In the genomic region with DNA sequence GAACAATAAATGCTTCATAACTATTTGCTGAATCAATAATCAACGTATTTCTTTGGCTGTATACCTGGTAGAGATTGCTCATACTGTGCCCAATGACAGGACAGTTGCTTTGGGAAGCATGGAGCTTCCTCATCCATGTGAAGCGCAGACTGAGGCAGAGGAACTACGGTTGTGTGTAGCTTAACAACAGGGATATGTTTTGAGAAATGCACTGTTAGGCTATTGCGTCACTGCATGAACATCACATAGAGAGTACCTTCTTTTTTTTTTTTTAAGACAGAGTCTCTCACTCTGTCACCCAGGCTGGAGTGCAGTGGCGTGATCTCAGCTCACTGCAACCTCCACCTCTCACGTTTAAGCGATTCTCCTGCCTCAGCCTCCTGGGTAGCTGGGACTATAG, we compare ENCODE assay signal across 2 cellular contexts.
TF ChIP-seq lines count a peak whose summit lies in the region.

No MANE protein-coding gene starts in this region.

TF ChIP-seq in IMR-90, 13 proteins besides CTCF, POLR2A, EP300 and RAD21:
- TF ChIP-seq, protein P1, sequence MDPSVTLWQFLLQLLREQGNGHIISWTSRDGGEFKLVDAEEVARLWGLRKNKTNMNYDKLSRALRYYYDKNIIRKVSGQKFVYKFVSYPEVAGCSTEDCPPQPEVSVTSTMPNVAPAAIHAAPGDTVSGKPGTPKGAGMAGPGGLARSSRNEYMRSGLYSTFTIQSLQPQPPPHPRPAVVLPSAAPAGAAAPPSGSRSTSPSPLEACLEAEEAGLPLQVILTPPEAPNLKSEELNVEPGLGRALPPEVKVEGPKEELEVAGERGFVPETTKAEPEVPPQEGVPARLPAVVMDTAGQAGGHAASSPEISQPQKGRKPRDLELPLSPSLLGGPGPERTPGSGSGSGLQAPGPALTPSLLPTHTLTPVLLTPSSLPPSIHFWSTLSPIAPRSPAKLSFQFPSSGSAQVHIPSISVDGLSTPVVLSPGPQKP (IDR thresholded peaks at IDR 0.05; ENCODE audit: borderline replicate concordance, low read depth, low read length) = no peak
- peak; percentile 77 for TF ChIP-seq CEBPB (IDR thresholded peaks at IDR 0.05; ENCODE audit: low read depth, low read length)

TF ChIP-seq in K562, 482 proteins besides CTCF, POLR2A, EP300 and RAD21:
- TF ChIP-seq, protein P2, sequence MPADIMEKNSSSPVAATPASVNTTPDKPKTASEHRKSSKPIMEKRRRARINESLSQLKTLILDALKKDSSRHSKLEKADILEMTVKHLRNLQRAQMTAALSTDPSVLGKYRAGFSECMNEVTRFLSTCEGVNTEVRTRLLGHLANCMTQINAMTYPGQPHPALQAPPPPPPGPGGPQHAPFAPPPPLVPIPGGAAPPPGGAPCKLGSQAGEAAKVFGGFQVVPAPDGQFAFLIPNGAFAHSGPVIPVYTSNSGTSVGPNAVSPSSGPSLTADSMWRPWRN (IDR thresholded peaks at IDR 0.05; ENCODE audit: low read depth) = no peak
- TF ChIP-seq, protein P3, sequence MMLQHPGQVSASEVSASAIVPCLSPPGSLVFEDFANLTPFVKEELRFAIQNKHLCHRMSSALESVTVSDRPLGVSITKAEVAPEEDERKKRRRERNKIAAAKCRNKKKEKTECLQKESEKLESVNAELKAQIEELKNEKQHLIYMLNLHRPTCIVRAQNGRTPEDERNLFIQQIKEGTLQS (IDR thresholded peaks at IDR 0.05) = 0 out of 2 replicates have a peak, but pooled peaks have one; percentile 29
- TF ChIP-seq, protein P3 (CRISPR knock-in tag; conservative IDR thresholded peaks at IDR 0.05) = no peak
- TF ChIP-seq CHCHD3 (CRISPR knock-in tag; IDR thresholded peaks at IDR 0.05) (no peak), ZNF384 (IDR thresholded peaks at IDR 0.05; ENCODE audit: low read depth, low read length) (no peak), RBFOX2 (IDR thresholded peaks at IDR 0.05; ENCODE audit: low read depth, low read length) (no peak), PHF21A (IDR thresholded peaks at IDR 0.05; ENCODE audit: borderline replicate concordance, low read depth) (no peak), NR2C2 (CRISPR knock-in tag; IDR thresholded peaks at IDR 0.05) (no peak), NR2C2 (tag; IDR thresholded peaks at IDR 0.05) (no peak), STAT5A (IDR thresholded peaks at IDR 0.05; ENCODE audit: borderline replicate concordance, low read length) (no peak), CEBPB (tag; IDR thresholded peaks at IDR 0.05) (peak; percentile 80), NBN (IDR thresholded peaks at IDR 0.05; ENCODE audit: low read depth) (no peak), ZNF347 (CRISPR knock-in tag; IDR thresholded peaks at IDR 0.05; ENCODE audit: low read depth) (no peak), CEBPG (CRISPR knock-in tag; IDR thresholded peaks at IDR 0.05) (no peak), CEBPG (tag; conservative IDR thresholded peaks at IDR 0.05 in 1 of 2, IDR thresholded peaks at IDR 0.05 in 1 of 2) (peak in 1 of 2 experiments; percentile 41; a peak in 1 of 4 replicates), TBP (optimal IDR thresholded peaks at IDR 0.05; ENCODE audit: low read depth, low read length) (no peak), FOSL1 (tag; conservative IDR thresholded peaks at IDR 0.05) (no peak), ZNF274 (IDR thresholded peaks at IDR 0.05; ENCODE audit: borderline replicate concordance, low read depth, low read length) (no peak), ZNF561 (CRISPR knock-in tag; conservative IDR thresholded peaks at IDR 0.05) (no peak), ZNF263 (CRISPR knock-in tag; IDR thresholded peaks at IDR 0.05; ENCODE audit: borderline replicate concordance) (no peak), ZEB2 (IDR thresholded peaks at IDR 0.05) (no peak), BRD9 (IDR thresholded peaks at IDR 0.05; ENCODE audit: low read depth, partially characterized antibody) (no peak), SMAD2 (IDR thresholded peaks at IDR 0.05; ENCODE audit: low read depth, low read length) (no peak), ZNF354B (CRISPR knock-in tag; IDR thresholded peaks at IDR 0.05) (no peak)
- TF ChIP-seq, protein P4, sequence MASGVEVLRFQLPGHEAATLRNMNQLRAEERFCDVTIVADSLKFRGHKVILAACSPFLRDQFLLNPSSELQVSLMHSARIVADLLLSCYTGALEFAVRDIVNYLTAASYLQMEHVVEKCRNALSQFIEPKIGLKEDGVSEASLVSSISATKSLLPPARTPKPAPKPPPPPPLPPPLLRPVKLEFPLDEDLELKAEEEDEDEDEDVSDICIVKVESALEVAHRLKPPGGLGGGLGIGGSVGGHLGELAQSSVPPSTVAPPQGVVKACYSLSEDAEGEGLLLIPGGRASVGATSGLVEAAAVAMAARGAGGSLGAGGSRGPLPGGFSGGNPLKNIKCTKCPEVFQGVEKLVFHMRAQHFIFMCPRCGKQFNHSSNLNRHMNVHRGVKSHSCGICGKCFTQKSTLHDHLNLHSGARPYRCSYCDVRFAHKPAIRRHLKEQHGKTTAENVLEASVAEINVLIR (CRISPR knock-in tag; IDR thresholded peaks at IDR 0.05) = no peak
- TF ChIP-seq, protein P5, sequence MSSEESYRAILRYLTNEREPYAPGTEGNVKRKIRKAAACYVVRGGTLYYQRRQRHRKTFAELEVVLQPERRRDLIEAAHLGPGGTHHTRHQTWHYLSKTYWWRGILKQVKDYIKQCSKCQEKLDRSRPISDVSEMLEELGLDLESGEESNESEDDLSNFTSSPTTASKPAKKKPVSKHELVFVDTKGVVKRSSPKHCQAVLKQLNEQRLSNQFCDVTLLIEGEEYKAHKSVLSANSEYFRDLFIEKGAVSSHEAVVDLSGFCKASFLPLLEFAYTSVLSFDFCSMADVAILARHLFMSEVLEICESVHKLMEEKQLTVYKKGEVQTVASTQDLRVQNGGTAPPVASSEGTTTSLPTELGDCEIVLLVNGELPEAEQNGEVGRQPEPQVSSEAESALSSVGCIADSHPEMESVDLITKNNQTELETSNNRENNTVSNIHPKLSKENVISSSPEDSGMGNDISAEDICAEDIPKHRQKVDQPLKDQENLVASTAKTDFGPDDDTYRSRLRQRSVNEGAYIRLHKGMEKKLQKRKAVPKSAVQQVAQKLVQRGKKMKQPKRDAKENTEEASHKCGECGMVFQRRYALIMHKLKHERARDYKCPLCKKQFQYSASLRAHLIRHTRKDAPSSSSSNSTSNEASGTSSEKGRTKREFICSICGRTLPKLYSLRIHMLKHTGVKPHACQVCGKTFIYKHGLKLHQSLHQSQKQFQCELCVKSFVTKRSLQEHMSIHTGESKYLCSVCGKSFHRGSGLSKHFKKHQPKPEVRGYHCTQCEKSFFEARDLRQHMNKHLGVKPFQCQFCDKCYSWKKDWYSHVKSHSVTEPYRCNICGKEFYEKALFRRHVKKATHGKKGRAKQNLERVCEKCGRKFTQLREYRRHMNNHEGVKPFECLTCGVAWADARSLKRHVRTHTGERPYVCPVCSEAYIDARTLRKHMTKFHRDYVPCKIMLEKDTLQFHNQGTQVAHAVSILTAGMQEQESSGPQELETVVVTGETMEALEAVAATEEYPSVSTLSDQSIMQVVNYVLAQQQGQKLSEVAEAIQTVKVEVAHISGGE (CRISPR knock-in tag; IDR thresholded peaks at IDR 0.05) = no peak
TF ChIP-seq in K562: peak in this region for 3.
